28 cellular contexts compared by ENCODE assay signal in the genomic region with DNA sequence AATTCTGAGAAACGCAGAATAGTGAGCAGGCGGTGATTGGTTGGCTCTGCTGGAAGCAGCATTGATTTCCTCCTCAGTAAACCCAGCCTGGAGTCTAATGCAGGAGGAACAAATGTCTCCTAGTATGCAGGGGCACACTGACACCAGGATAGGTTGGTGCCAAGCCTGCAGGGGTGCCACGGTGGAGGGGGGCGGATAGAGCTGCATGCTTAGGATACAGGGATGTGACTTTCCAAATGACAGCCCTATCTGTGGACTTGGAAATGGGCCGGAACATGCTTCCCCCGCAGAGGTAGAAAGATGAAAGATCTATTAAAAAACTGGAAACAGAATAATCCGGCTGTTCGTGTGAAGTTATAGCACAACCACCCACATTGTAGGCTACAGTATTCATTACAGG.
"Had no signal": no experiment of that assay in that cellular context is flagged by ENCODE, and none has a peak within 500 bp of the region (broad histone marks: within the 10 kb centered on the region; RNA-seq: fewer than 3 reads in every experiment).

No MANE protein-coding gene starts in this region.

- H3K9me3 ChIP-seq: breast epithelium, tibial nerve had no signal

- DNase-seq: activated CD4-positive, alpha-beta memory T cell treated with anti-CD3 and anti-CD28 coated beads, Interleukin-2, amount 10 ng/mL, durations not matched to agents 7 days and 5 days; activated CD4-positive, alpha-beta T cell treated with anti-CD3 and anti-CD28 coated beads for 1 hour; activated CD4-positive, alpha-beta T cell treated with anti-CD3 and anti-CD28 coated beads, Interleukin-2, amount 10 ng/mL, durations not matched to agents 7 days and 5 days; activated CD8-positive, alpha-beta memory T cell treated with anti-CD3 and anti-CD28 coated beads, Interleukin-2, amount 50 U/mL, for 48 hours; activated gamma-delta T cell treated with Interleukin-2 at 50 U/mL for 16 hours; activated naive CD4-positive, alpha-beta T cell treated with anti-CD3 and anti-CD28 coated beads, Interleukin-2, amount 50 U/mL, for 16 hours; activated naive CD8-positive, alpha-beta T cell treated with anti-CD3 and anti-CD28 coated beads, Interleukin-2, amount 50 U/mL, for 24 hours; activated T-cell treated with anti-CD3 and anti-CD28 coated beads, Interleukin-2, amount 50 U/mL, for 24 hours; central memory CD4-positive, alpha-beta T cell; effector memory CD4-positive, alpha-beta T cell; head of caudate nucleus; hypothalamus; immature natural killer cell; kidney; left colon; midbrain; naive thymus-derived CD4-positive, alpha-beta T cell; retina; stimulated activated CD4-positive, alpha-beta T cell treated with anti-CD3 and anti-CD28 coated beads, Interleukin-4, amount 100 ng/mL, for 4 hours; stimulated activated CD8-positive, alpha-beta memory T cell treated with anti-CD3 and anti-CD28 coated beads, Interleukin-4, amount 100 ng/mL, for 48 hours; stimulated activated naive CD8-positive, alpha-beta T cell treated with anti-CD3 and anti-CD28 coated beads, Interleukin-15, amount 100 ng/mL, for 72 hours; substantia nigra; SW 1271; T-helper 2 cell had no signal

- H3K27ac ChIP-seq: breast epithelium, SK-N-MC, skin epidermis had no signal

- H3K4me1 ChIP-seq: breast epithelium had no signal

- H3K27me3 ChIP-seq: breast epithelium, tibial nerve had no signal

- H3K4me3 ChIP-seq: breast epithelium, SK-N-MC, skin epidermis, tibial nerve had no signal

- H3K36me3 ChIP-seq: breast epithelium, tibial nerve had no signal
